Comparison of ENCODE assay signal across 11 cellular contexts in the genomic region with DNA sequence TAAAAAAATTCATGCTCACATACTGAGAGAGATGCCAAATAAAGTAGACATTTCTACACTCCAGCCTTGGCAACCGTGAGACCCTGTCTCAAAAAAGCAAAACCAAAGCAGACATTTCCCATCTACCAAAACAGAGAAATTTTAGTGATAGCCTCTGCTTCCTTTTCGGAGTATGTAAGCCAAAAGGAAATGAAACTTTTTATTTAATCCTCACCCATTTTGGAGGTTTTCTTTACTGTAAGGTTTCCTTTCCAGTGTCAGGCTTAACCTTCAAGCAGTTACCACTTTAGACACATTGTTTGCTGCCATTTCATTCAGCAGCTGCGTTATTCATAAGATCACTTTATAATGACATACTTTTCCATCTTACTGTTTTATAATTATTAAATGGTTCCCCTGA. TPM values are rescaled to one million over a fixed set of nuclear protein-coding genes. Genes with fewer than 3 reads are reported as not detected.
DNase-seq lines count a peak whose midpoint lies in the region; ATAC-seq and TF ChIP-seq lines count a peak whose summit lies in the region.
"Had no signal": no experiment of that assay in that cellular context is flagged by ENCODE, and none has a peak within 500 bp of the region (broad histone marks: within the 10 kb centered on the region; RNA-seq: fewer than 3 reads in every experiment).

No MANE protein-coding gene starts in this region.

- H3K27ac Mint-ChIP-seq in stimulated activated naive CD8-positive, alpha-beta T cell treated with anti-CD3 and anti-CD28 coated beads, Interleukin-15, Interleukin-2, amounts not matched to agents 100 ng/mL and 50 ng/mL, for 24 hours = peak overlapping the region; percentile 50
- peak overlapping the region; percentile 63 for H3K27ac Mint-ChIP-seq in activated B cell treated with CpG ODN at 0.5 μM for 24 hours

- no peak for DNase-seq in stimulated activated naive CD8-positive, alpha-beta T cell treated with anti-CD3 and anti-CD28 coated beads, Interleukin-15, Interleukin-2, amounts not matched to agents 100 U/mL and 50 U/mL, for 24 hours
- DNase-seq in activated B cell treated with CpG ODN at 0.5 μM for 24 hours (no peak), NCI-H69 (lab: John Stamatoyannopoulos, UW) (no peak), omental fat pad (ENCODE audit: low spot score) (no peak), A673 (ENCODE audit: low spot score) (no peak)
- DNase-seq: hippocampal formation, NCI-H1436, NCI-H446 treated with DMSO at 0.1 percent for 48 hours had no signal

- no peaks in the 10 kb centered on the region for H3K27me3 ChIP-seq in A673 (replicated peaks; ENCODE audit: insufficient read depth, low read depth, low read length, poor library complexity)

- H3K4me1 ChIP-seq in mesodermal cell (ENCODE audit: control insufficient read depth, insufficient read depth, low read length, poor library complexity, severe bottlenecking) (peaks cover 54% of the 10 kb centered on the region), urinary bladder (ENCODE audit: insufficient read depth) (peaks cover 2% of the 10 kb centered on the region), A673 (ENCODE audit: insufficient read depth, low read length, poor library complexity, severe bottlenecking) (peaks cover 56% of the 10 kb centered on the region)

- TF ChIP-seq CTCF in activated B cell treated with CpG ODN at 0.5 μM for 24 hours (IDR thresholded peaks at IDR 0.05) = no peak
- no peak for TF ChIP-seq CTCF in omental fat pad (IDR thresholded peaks at IDR 0.05)
- no peak for TF ChIP-seq CTCF in A673 (conservative IDR thresholded peaks at IDR 0.05; ENCODE audit: low read depth, low read length)

- no peaks in the 10 kb centered on the region for H3K27me3 Mint-ChIP-seq in stimulated activated naive CD8-positive, alpha-beta T cell treated with anti-CD3 and anti-CD28 coated beads, Interleukin-15, Interleukin-2, amounts not matched to agents 100 ng/mL and 50 ng/mL, for 24 hours
- no peaks in the 10 kb centered on the region for H3K27me3 Mint-ChIP-seq in activated B cell treated with CpG ODN at 0.5 μM for 24 hours

- intact Hi-C loops in activated B cell treated with CpG ODN at 0.5 μM for 24 hours (cut with micrococcal nuclease) = loop anchor here (2.0 kb wide), 1 partner anchor 15 kb away; no protein-coding TSS in a partner anchor
- intact Hi-C loops in A673 (cut with micrococcal nuclease; ENCODE audit: unreplicated experiment) = no loop called here

- no peak for ATAC-seq in stimulated activated naive CD8-positive, alpha-beta T cell treated with anti-CD3 and anti-CD28 coated beads, Interleukin-15, Interleukin-2, amounts not matched to agents 100 U/mL and 50 U/mL, for 24 hours
- ATAC-seq in activated B cell treated with CpG ODN at 0.5 μM for 24 hours (ENCODE audit: low read depth) (peak; percentile 58), omental fat pad (ENCODE audit: low FRiP score) (no peak)

- no peak overlapping the region for H3K4me3 Mint-ChIP-seq in stimulated activated naive CD8-positive, alpha-beta T cell treated with anti-CD3 and anti-CD28 coated beads, Interleukin-15, Interleukin-2, amounts not matched to agents 100 ng/mL and 50 ng/mL, for 24 hours
- no peak overlapping the region for H3K4me3 Mint-ChIP-seq in activated B cell treated with CpG ODN at 0.5 μM for 24 hours

- WGBS in mesodermal cell (ENCODE audit: insufficient coverage in 2 of 2), 2 experiments = 100% methylated on average over 1 of the region's 3 CpGs
- 47% methylated on average over 3 of the region's 3 CpGs for WGBS in urinary bladder

- peaks cover 12% of the 10 kb centered on the region for H3K36me3 Mint-ChIP-seq in stimulated activated naive CD8-positive, alpha-beta T cell treated with anti-CD3 and anti-CD28 coated beads, Interleukin-15, Interleukin-2, amounts not matched to agents 100 ng/mL and 50 ng/mL, for 24 hours (ENCODE audit: low read depth)
- peaks cover 31% of the 10 kb centered on the region for H3K36me3 Mint-ChIP-seq in activated B cell treated with CpG ODN at 0.5 μM for 24 hours (ENCODE audit: low read depth)

- no peaks in the 10 kb centered on the region for H3K9me3 Mint-ChIP-seq in stimulated activated naive CD8-positive, alpha-beta T cell treated with anti-CD3 and anti-CD28 coated beads, Interleukin-15, Interleukin-2, amounts not matched to agents 100 ng/mL and 50 ng/mL, for 24 hours
- H3K9me3 Mint-ChIP-seq in activated B cell treated with CpG ODN at 0.5 μM for 24 hours = peaks cover 4% of the 10 kb centered on the region

- no TSS peak for BruUV-seq in A673 (replicated peaks; lab: Mats Ljungman, UMichigan)

- H3K27ac ChIP-seq in mesodermal cell (ENCODE audit: low read depth, low read length, severe bottlenecking) (peak overlapping the region; percentile 72), urinary bladder (ENCODE audit: low read depth) (peak overlapping the region; percentile 5), A673 (ENCODE audit: low read depth, low read length, poor library complexity, severe bottlenecking) (no peak overlapping the region)

- H3K36me3 ChIP-seq in mesodermal cell (ENCODE audit: control insufficient read depth, insufficient read depth, low read length) (peaks cover 20% of the 10 kb centered on the region), urinary bladder (ENCODE audit: insufficient read depth) (no peaks in the 10 kb centered on the region), A673 (ENCODE audit: insufficient read depth, low read length, poor library complexity, severe bottlenecking) (peaks cover 8% of the 10 kb centered on the region)

- H3K9me3 ChIP-seq in mesodermal cell (ENCODE audit: control insufficient read depth, low read length) (no peaks in the 10 kb centered on the region), A673 (ENCODE audit: low read depth, low read length, poor library complexity, severe bottlenecking) (peaks cover 4% of the 10 kb centered on the region)

- CTCF ChIA-PET in activated B cell treated with CpG ODN at 0.5 μM for 24 hours (lab: Charles Lee) = no interaction called here
- CTCF ChIA-PET in A673 (lab: Charles Lee) = no interaction called here

- H3K4me3 ChIP-seq in mesodermal cell (ENCODE audit: extremely low read depth, insufficient read depth, low read length, poor library complexity, severe bottlenecking) (no peak overlapping the region), urinary bladder (ENCODE audit: low read depth, low read length) (no peak overlapping the region), A673 (ENCODE audit: low read depth, low read length, poor library complexity, severe bottlenecking) (no peak overlapping the region)

- H3K4me1 Mint-ChIP-seq in stimulated activated naive CD8-positive, alpha-beta T cell treated with anti-CD3 and anti-CD28 coated beads, Interleukin-15, Interleukin-2, amounts not matched to agents 100 ng/mL and 50 ng/mL, for 24 hours (ENCODE audit: low read depth) = peaks cover 88% of the 10 kb centered on the region
- peaks cover 91% of the 10 kb centered on the region for H3K4me1 Mint-ChIP-seq in activated B cell treated with CpG ODN at 0.5 μM for 24 hours

- POLR2A ChIA-PET in activated B cell treated with CpG ODN at 0.5 μM for 24 hours (lab: Charles Lee) (interaction anchor here (0.7 kb wide), 2 partner anchors 11 to 15 kb away, joined by 3 to 4 read pairs; no protein-coding TSS in a partner anchor), A673 (lab: Charles Lee; ENCODE audit: low non-redundant PET) (no interaction called here)

RNA-seq across cellular contexts. Expression of a gene that starts 15.9 kb away (rescaled TPM):
- total RNA-seq in activated B cell treated with CpG ODN at 0.5 μM for 24 hours = 326 and 340 TPM in 2 replicates
- 224 TPM for polyA plus RNA-seq in mesodermal cell (2013, experiment 1 of 2)
- polyA plus RNA-seq in mesodermal cell (2013, experiment 2 of 2) = 206 TPM
- total RNA-seq in urinary bladder = 224 TPM
- 277 TPM for polyA plus RNA-seq in urinary bladder
- total RNA-seq in omental fat pad = 100 to 1,000 TPM; 155 to 269 (median 177) TPM
- 232 and 237 TPM in 2 replicates for total RNA-seq in A673 (2021)
